Comparison of ENCODE assay signal across 34 cellular contexts in genomic region chr11:70715166-70715565, GRCh38.
"Had no signal": no experiment of that assay in that cellular context is flagged by ENCODE, and none has a peak within 500 bp of the region (broad histone marks: within the 10 kb centered on the region; RNA-seq: fewer than 3 reads in every experiment).

No MANE protein-coding gene starts in this region.

- H3K27me3 ChIP-seq: adrenal gland, body of pancreas, cardiac muscle cell had no signal

- DNase-seq: activated B cell treated with CpG ODN at 0.5 μM for 24 hours; activated CD4-positive, alpha-beta memory T cell treated with anti-CD3 and anti-CD28 coated beads for 36 hours; activated CD4-positive, alpha-beta T cell treated with anti-CD3 and anti-CD28 coated beads for 4 hours; activated CD4-positive, alpha-beta T cell treated with anti-CD3 and anti-CD28 coated beads, Interleukin-2, amount 10 ng/mL, durations not matched to agents 24 days and 14 days; activated CD4-positive, alpha-beta T cell treated with anti-CD3 and anti-CD28 coated beads, Interleukin-2, amount 50 U/mL, for 1 hour; activated CD4-positive, alpha-beta T cell treated with anti-CD3 and anti-CD28 coated beads, Interleukin-2, amount 50 U/mL, for 4 hours; activated CD4-positive, CD25-positive, alpha-beta regulatory T cell treated with anti-CD3 and anti-CD28 coated beads, Interleukin-2, amount 50 U/mL, for 72 hours; activated CD8-positive, alpha-beta memory T cell treated with anti-CD3 and anti-CD28 coated beads, Interleukin-2, amount 50 U/mL, for 4 hours; activated CD8-positive, alpha-beta T cell treated with anti-CD3 and anti-CD28 coated beads for 36 hours; activated effector memory CD4-positive, alpha-beta T cell treated with anti-CD3 and anti-CD28 coated beads, Interleukin-2, amount 50 U/mL, for 16 hours; activated gamma-delta T cell treated with Interleukin-2 at 50 U/mL for 16 hours; activated naive CD4-positive, alpha-beta T cell; activated naive CD4-positive, alpha-beta T cell treated with anti-CD3 and anti-CD28 coated beads for 36 hours; activated naive CD4-positive, alpha-beta T cell treated with anti-CD3 and anti-CD28 coated beads, Interleukin-2, amount 50 U/mL, for 16 hours; activated naive CD8-positive, alpha-beta T cell treated with anti-CD3 and anti-CD28 coated beads for 36 hours; activated T-cell treated with anti-CD3 and anti-CD28 coated beads for 4 hours; activated T-cell treated with anti-CD3 and anti-CD28 coated beads, Interleukin-2, amount 50 U/mL, for 1 hour; activated T-cell treated with anti-CD3 and anti-CD28 coated beads, Interleukin-2, amount 50 U/mL, for 4 hours; activated T-cell treated with anti-CD3 and anti-CD28 coated beads, Interleukin-2, amount 50 U/mL, for 72 hours; adrenal gland; amniotic stem cell; body of pancreas; caudate nucleus; cerebellar nuclear complex; T-helper 1 cell; T-helper 2 cell; T-helper 9 cell had no signal

- H3K27ac ChIP-seq: adrenal gland, body of pancreas, cardiac muscle cell, VCaP had no signal

- H3K4me1 ChIP-seq: body of pancreas had no signal

- H3K4me3 ChIP-seq: adrenal gland, body of pancreas, cardiac muscle cell had no signal

- H3K9me3 ChIP-seq: adrenal gland, body of pancreas had no signal

- H3K36me3 ChIP-seq: adrenal gland, cardiac muscle cell had no signal

- ATAC-seq: activated CD8-positive, alpha-beta T cell treated with anti-CD3 and anti-CD28 coated beads for 36 hours; activated naive CD4-positive, alpha-beta T cell treated with anti-CD3 and anti-CD28 coated beads, Interleukin-2, amount 50 U/mL, for 72 hours; activated T-cell treated with anti-CD3 and anti-CD28 coated beads, Interleukin-2, amount 50 U/mL, for 4 hours; activated T-cell treated with anti-CD3 and anti-CD28 coated beads, Interleukin-2, amount 50 U/mL, for 72 hours; activated T-helper 17 cell treated with anti-CD3 and anti-CD28 coated beads, Interleukin-2, amount 50 U/mL, for 72 hours; body of pancreas had no signal

- FAIRE-seq: astrocyte, bronchial epithelial cell, TTC549 had no signal
